Comparison of ENCODE assay signal across 17 cellular contexts in genomic region chr20:5974531-5974930, GRCh38. TPM values are rescaled to one million over a fixed set of nuclear protein-coding genes. Genes with fewer than 3 reads are reported as not detected.
A peak's percentile ranks its signal among the peaks of the same experiment; 100 is the strongest.
DNase-seq lines count a peak whose midpoint lies in the region; ATAC-seq and TF ChIP-seq lines count a peak whose summit lies in the region.
"Had no signal": no experiment of that assay in that cellular context is flagged by ENCODE, and none has a peak within 500 bp of the region (broad histone marks: within the 10 kb centered on the region; RNA-seq: fewer than 3 reads in every experiment).

No MANE protein-coding gene starts in this region.

- no peaks in the 10 kb centered on the region for H3K9me2 ChIP-seq in PC-3 (replicated peaks; ENCODE audit: low read length)

- peak overlapping the region; percentile 37; the same call in 1 of the 2 replicates for H3K4me2 ChIP-seq in PC-3 (ENCODE audit: low read length)
- H3K4me2 ChIP-seq in trophoblast cell (ENCODE audit: low read length) = no peak overlapping the region

- H4K12ac ChIP-seq in trophoblast cell (ENCODE audit: low read depth, low read length) = no peak overlapping the region

- H3K9ac ChIP-seq in PC-3 (ENCODE audit: low read length) = peak overlapping the region; percentile 5; the same call in 1 of the 2 replicates
- no peak overlapping the region for H3K9ac ChIP-seq in trophoblast cell (ENCODE audit: low read length)

- no peak for TF ChIP-seq CTCF in PC-3 (conservative IDR thresholded peaks at IDR 0.05; ENCODE audit: low read depth, low read length)
- no peak for TF ChIP-seq CTCF in fibroblast of mammary gland (conservative IDR thresholded peaks at IDR 0.05; ENCODE audit: control insufficient read depth, insufficient read depth, low read depth, low read length)
- TF ChIP-seq CTCF in neutrophil (IDR thresholded peaks at IDR 0.05) = no peak
- no peak for TF ChIP-seq CTCF in upper lobe of left lung (IDR thresholded peaks at IDR 0.05)

- in situ Hi-C loops in HAP-1 (cut with MboI; ENCODE audit: low sequenced_read_pairs) = no loop called here

- no peak overlapping the region for H3K18ac ChIP-seq in trophoblast cell (ENCODE audit: low read length)

- no peak for TF ChIP-seq POLR2A in upper lobe of left lung (IDR thresholded peaks at IDR 0.05)

- H3K9me3 ChIP-seq in PC-3 (ENCODE audit: low read length) (no peaks in the 10 kb centered on the region), neutrophil (no peaks in the 10 kb centered on the region), HAP-1 (no peaks in the 10 kb centered on the region), trophoblast cell (ENCODE audit: insufficient read depth, low read depth, low read length) (no peaks in the 10 kb centered on the region), upper lobe of left lung (no peaks in the 10 kb centered on the region)
- H3K9me3 ChIP-seq: SJCRH30 had no signal

- H4K8ac ChIP-seq in trophoblast cell (ENCODE audit: low read depth, low read length) = no peak overlapping the region

- 0 out of 2 replicates have a peak, but pooled peaks have one; percentile 13 for ATAC-seq in PC-3
- no peak for ATAC-seq in upper lobe of left lung (ENCODE audit: low FRiP score in 2 of 2)

- H3K4ac ChIP-seq in trophoblast cell (ENCODE audit: low read depth, low read length) = no peak overlapping the region

- H3K27me3 ChIP-seq in PC-3 (ENCODE audit: low read length) = no peaks in the 10 kb centered on the region
- H3K27me3 ChIP-seq in neutrophil = no peaks in the 10 kb centered on the region
- no peaks in the 10 kb centered on the region for H3K27me3 ChIP-seq in HAP-1 (ENCODE audit: low read depth)
- no peaks in the 10 kb centered on the region for H3K27me3 ChIP-seq in trophoblast cell (ENCODE audit: insufficient read depth, low read length)
- no peaks in the 10 kb centered on the region for H3K27me3 ChIP-seq in upper lobe of left lung
- H3K27me3 ChIP-seq: SJCRH30 had no signal

- POLR2A ChIA-PET in PC-3 (lab: Charles Lee; ENCODE audit: unreplicated experiment) = no interaction called here

- H3K27ac ChIP-seq in PC-3 (ENCODE audit: low read length) (peak overlapping the region; percentile 86), neutrophil (peak overlapping the region; percentile 87), trophoblast cell (ENCODE audit: low read depth, low read length) (no peak overlapping the region), upper lobe of left lung (no peak overlapping the region)
- H3K27ac ChIP-seq: SJCRH30 had no signal

- no peak overlapping the region for H4K91ac ChIP-seq in trophoblast cell (ENCODE audit: low read depth, low read length)

- no peak for TF ChIP-seq EP300 in upper lobe of left lung (IDR thresholded peaks at IDR 0.05)

- CTCF ChIA-PET in PC-3 (lab: Charles Lee) = no interaction called here

- intact Hi-C loops in PC-3 (cut with micrococcal nuclease) = no loop called here

- no TSS peak for BruUV-seq in PC-3 (replicated peaks; lab: Mats Ljungman, UMichigan)

- no peak overlapping the region for H2BK5ac ChIP-seq in trophoblast cell (ENCODE audit: low read depth, low read length, poor library complexity)

- no peaks in the 10 kb centered on the region for H4K20me1 ChIP-seq in PC-3 (ENCODE audit: low read length)

- WGBS in trophoblast cell (ENCODE audit: extremely low coverage, insufficient coverage, insufficient read length) = no CpG with 5 or more reads among the region's 1 CpG
- WGBS in upper lobe of left lung, 2 donors = 96 to 97% methylated on average over 1 of the region's 1 CpG

- H3K36me3 ChIP-seq in PC-3 (ENCODE audit: low read depth, low read length) (peaks cover 44% of the 10 kb centered on the region), neutrophil (no peaks in the 10 kb centered on the region), HAP-1 (replicated peaks) (peaks cover 64% of the 10 kb centered on the region), trophoblast cell (ENCODE audit: control insufficient read depth in 1 of 2, insufficient read depth in 2 of 2, low read length in 2 of 2) (peaks cover 10 to 27% of the 10 kb centered on the region in 2 experiments), upper lobe of left lung (peaks cover 0 to 22% (median 7%) of the 10 kb centered on the region in 4 donors)

- H2BK120ac ChIP-seq in trophoblast cell (ENCODE audit: insufficient read depth, low read length, poor library complexity) = no peak overlapping the region

- no peak overlapping the region for H3K23ac ChIP-seq in trophoblast cell (ENCODE audit: low read length)

- H3K4me3 ChIP-seq in PC-3 (ENCODE audit: low read length) = no peak overlapping the region
- H3K4me3 ChIP-seq in fibroblast of mammary gland (ENCODE audit: control insufficient read depth, low read depth, low read length) = no peak overlapping the region
- no peak overlapping the region for H3K4me3 ChIP-seq in neutrophil (ENCODE audit: low read depth in 1 of 2, low read length in 1 of 2)
- no peak overlapping the region for H3K4me3 ChIP-seq in HAP-1
- no peak overlapping the region for H3K4me3 ChIP-seq in trophoblast cell (ENCODE audit: low read depth, low read length)
- no peak overlapping the region for H3K4me3 ChIP-seq in upper lobe of left lung
- H3K4me3 ChIP-seq: SJCRH30 had no signal

- no peak overlapping the region for H2AFZ ChIP-seq in PC-3 (ENCODE audit: low read length)
- H2AFZ ChIP-seq in trophoblast cell (ENCODE audit: insufficient read depth, low read length, poor library complexity) = no peak overlapping the region

- H3K79me2 ChIP-seq in PC-3 (ENCODE audit: low read length) (peaks cover 8% of the 10 kb centered on the region; the same call in 1 of the 2 replicates), trophoblast cell (ENCODE audit: control insufficient read depth, insufficient read depth, low read length, poor library complexity) (no peaks in the 10 kb centered on the region)

- H3K79me1 ChIP-seq in trophoblast cell (ENCODE audit: low read length) = no peaks in the 10 kb centered on the region

- H3F3A ChIP-seq in PC-3 (ENCODE audit: low read length, unreplicated experiment) = peaks cover 6% of the 10 kb centered on the region

- H3K4me1 ChIP-seq in PC-3 (ENCODE audit: insufficient read depth, low read length) = peaks cover 52% of the 10 kb centered on the region
- H3K4me1 ChIP-seq in neutrophil (ENCODE audit: control insufficient read depth in 1 of 2, insufficient read depth in 1 of 2, low read depth in 1 of 2, low read length in 1 of 2) = peaks cover 29 to 31% of the 10 kb centered on the region in 2 experiments
- H3K4me1 ChIP-seq in HAP-1 = peaks cover 20% of the 10 kb centered on the region
- peaks cover 0 to 2% of the 10 kb centered on the region in 2 experiments for H3K4me1 ChIP-seq in trophoblast cell (ENCODE audit: control insufficient read depth in 1 of 2, insufficient read depth in 2 of 2, low read length in 2 of 2)
- no peaks in the 10 kb centered on the region for H3K4me1 ChIP-seq in upper lobe of left lung
- H3K4me1 ChIP-seq: SJCRH30 had no signal

- H3K14ac ChIP-seq in trophoblast cell (ENCODE audit: low read length) = no peak overlapping the region

- H2BK12ac ChIP-seq in trophoblast cell (ENCODE audit: low read length) = no peak overlapping the region

- no peak overlapping the region for H2AK5ac ChIP-seq in trophoblast cell (ENCODE audit: low read length)

- DNase-seq in EH (ENCODE audit: low read depth) (peak; percentile 9), PC-3 (peak; percentile 56), fibroblast of mammary gland (ENCODE audit: low read depth) (peak; percentile 14), NCI-H1694 treated with DMSO at 0.1 percent for 48 hours (lab: John Stamatoyannopoulos, UW) (no peak), HAP-1 (ENCODE audit: low spot score in 2 of 2) (no peak), trophoblast cell (no peak), upper lobe of left lung (no peak)
- DNase-seq: ACHN; CD4-positive, CD25-positive, alpha-beta regulatory T cell; GOT3; NCI-H1105; NCI-H1694; NCI-H446; NCI-H69; NK-92 treated with Interleukin-12 subunit alpha and Interleukin-12 subunit beta, amount 100 ng/mL, for 24 hours; SJCRH30 had no signal

RNA-seq across cellular contexts. Expression of gene MCM8, which starts 24.1 kb away (rescaled TPM):
- 26.6 and 27.0 TPM in 2 replicates for total RNA-seq in PC-3 (2014; rRNA removed)
- polyA plus RNA-seq in trophoblast cell (2013) = 11.1 and 11.5 TPM in 2 replicates
- total RNA-seq in upper lobe of left lung = 1 to 10 TPM; 2.9 to 7.5 (median 3.9) TPM

RNA-seq across cellular contexts. Expression of gene TRMT6, which starts 24.2 kb away (rescaled TPM):
- total RNA-seq in PC-3 (2014; rRNA removed) (35.4 and 44.0 TPM in 2 replicates), upper lobe of left lung (10 to 100 TPM in 2 of 6 donors, 1 to 10 TPM in 4; 3.9 to 14.3 (median 7.7) TPM)
- polyA plus RNA-seq in trophoblast cell (2013) = 23.7 and 24.2 TPM in 2 replicates

RNA-seq across cellular contexts. Expression of gene CRLS1, which starts 31.4 kb away (rescaled TPM):
- total RNA-seq in PC-3 (2014; rRNA removed) (50.7 and 52.2 TPM in 2 replicates), upper lobe of left lung (10 to 100 TPM; 26.7 to 59.4 (median 42.2) TPM)
- polyA plus RNA-seq in trophoblast cell (2013) = 30.2 and 31.8 TPM in 2 replicates

Comparison
In these comparisons a context has a peak if more than half of its experiments do, and no peak if none do; other contexts are left out.
1. DNase-seq: peak in EH (single experiment), PC-3 (single experiment) and fibroblast of mammary gland (single experiment); none in NCI-H1694 treated with DMSO at 0.1 percent for 48 hours (single experiment), HAP-1 (0 of 2), trophoblast cell (0 of 2) and upper lobe of left lung (0 of 2).
2. H3K27ac ChIP-seq: peak in PC-3 (single experiment) and neutrophil (single experiment); none in trophoblast cell (single experiment) and upper lobe of left lung (0 of 4).